ENCODE assay signal across 14 cellular contexts in the genomic region with DNA sequence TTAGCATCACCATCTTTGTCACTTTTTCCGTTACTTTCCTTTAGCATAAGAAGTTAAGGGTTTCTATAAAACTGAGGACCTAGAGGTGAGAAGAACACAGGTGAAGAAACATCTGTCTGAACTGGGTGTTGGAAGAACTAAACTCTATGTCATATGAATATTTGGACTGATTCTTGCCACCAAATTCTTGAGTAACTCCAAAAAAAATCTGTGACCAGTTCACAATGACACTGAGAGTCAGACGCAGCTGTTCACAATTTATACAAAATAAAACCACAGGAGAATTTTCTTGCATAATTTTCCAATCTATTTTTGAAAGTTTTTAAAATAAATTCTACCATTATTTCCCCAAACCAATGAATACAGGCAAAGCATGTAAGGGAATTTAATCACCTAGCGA.
DNase-seq lines count a peak whose midpoint lies in the region; ATAC-seq and TF ChIP-seq lines count a peak whose summit lies in the region.
"Had no signal": no experiment of that assay in that cellular context is flagged by ENCODE, and none has a peak within 500 bp of the region (broad histone marks: within the 10 kb centered on the region; RNA-seq: fewer than 3 reads in every experiment).

No MANE protein-coding gene starts in this region.

- DNase-seq in HCT116 (ENCODE audit: low read depth, low spot score) (no peak), fibroblast of gingiva (ENCODE audit: low read depth) (peak; percentile 29), sciatic nerve (ENCODE audit: low spot score) (no peak), WERI-Rb-1 (no peak)
- no peak for DNase-seq in activated naive CD4-positive, alpha-beta T cell treated with anti-CD3 and anti-CD28 coated beads for 36 hours
- DNase-seq: Calu3, DMS79 treated with DMSO at 0.1 percent for 48 hours, GF-D8, Karpas-422, NCI-H1436 treated with DMSO at 0.1 percent for 48 hours, Right ventricle myocardium superior had no signal

- RAD21 ChIA-PET in HCT116 (lab: Charles Lee; ENCODE audit: low non-redundant PET in 1 of 2, low total read pairs in 2 of 2, uncharacterized antibody in 2 of 2, unreplicated experiment in 2 of 2), result no interaction called here

- H3K9me3 ChIP-seq in BLaER1 (no peaks in the 10 kb centered on the region), HCT116 (ENCODE audit: control insufficient read depth in 1 of 2, insufficient read depth in 1 of 2, low read depth in 1 of 2, low read length in 2 of 2) (no peaks in the 10 kb centered on the region), WERI-Rb-1 (ENCODE audit: severe bottlenecking) (no peaks in the 10 kb centered on the region)

- no peak for TF ChIP-seq POLR2A in HCT116 (IDR thresholded peaks at IDR 0.05; ENCODE audit: borderline replicate concordance, extremely low read depth, insufficient read depth, insufficient read length)

- H3K27me3 Mint-ChIP-seq in activated naive CD4-positive, alpha-beta T cell treated with anti-CD3 and anti-CD28 coated beads for 36 hours (ENCODE audit: low read depth), result peaks cover 10% of the 10 kb centered on the region
- H3K27me3 Mint-ChIP-seq: B cell had no signal

- no peaks in the 10 kb centered on the region for H4K20me1 ChIP-seq in BLaER1
- no peaks in the 10 kb centered on the region for H4K20me1 ChIP-seq in HCT116 (ENCODE audit: insufficient read depth)

- CTCF ChIA-PET in HCT116 (lab: Charles Lee), result interaction anchor here (1.3 kb wide), 1 partner anchor 171 kb away, joined by 4 read pairs; no protein-coding TSS in a partner anchor
- CTCF ChIA-PET in activated naive CD4-positive, alpha-beta T cell treated with anti-CD3 and anti-CD28 coated beads for 36 hours (lab: Charles Lee), result no interaction called here

- H3K4me1 ChIP-seq in BLaER1, result peaks cover 14% of the 10 kb centered on the region
- H3K4me1 ChIP-seq in HCT116 (ENCODE audit: control insufficient read depth in 1 of 2, insufficient read depth in 2 of 2, low read length in 2 of 2), result peaks cover 21 to 38% of the 10 kb centered on the region in 2 experiments

- H3K36me3 ChIP-seq in BLaER1 (no peaks in the 10 kb centered on the region), HCT116 (ENCODE audit: control insufficient read depth in 1 of 2, insufficient read depth in 2 of 2, low read length in 2 of 2) (no peaks in the 10 kb centered on the region), WERI-Rb-1 (no peaks in the 10 kb centered on the region)

- ATAC-seq in HCT116 (no peak), sciatic nerve (peak; percentile 57), GM21825 (IDR thresholded peaks at IDR 0.05; ENCODE audit: unreplicated experiment) (no peak)

- no peak overlapping the region for H3K9ac ChIP-seq in BLaER1
- no peak overlapping the region for H3K9ac ChIP-seq in HCT116 (ENCODE audit: low read length)

- no peak overlapping the region for H3K27ac Mint-ChIP-seq in activated naive CD4-positive, alpha-beta T cell treated with anti-CD3 and anti-CD28 coated beads for 36 hours
- H3K27ac Mint-ChIP-seq: B cell had no signal

- no peaks in the 10 kb centered on the region for H3K9me2 ChIP-seq in HCT116 (ENCODE audit: insufficient read depth)

- H3K27me3 ChIP-seq in BLaER1, result no peaks in the 10 kb centered on the region
- no peaks in the 10 kb centered on the region for H3K27me3 ChIP-seq in HCT116 (ENCODE audit: insufficient read depth, low read length)
- H3K27me3 ChIP-seq in WERI-Rb-1 (ENCODE audit: insufficient read depth, low read depth, severe bottlenecking), result peaks cover 32% of the 10 kb centered on the region

- H3K27ac ChIP-seq in BLaER1, result no peak overlapping the region
- peak overlapping the region; percentile 48 for H3K27ac ChIP-seq in HCT116 (ENCODE audit: low read depth, low read length)
- H3K27ac ChIP-seq in WERI-Rb-1, result no peak overlapping the region

- no peak for TF ChIP-seq RAD21 in HCT116 (IDR thresholded peaks at IDR 0.05; ENCODE audit: low read depth)

- no TSS peak for BruUV-seq in HCT116 (replicated peaks; lab: Mats Ljungman, UMichigan)

- no peaks in the 10 kb centered on the region for H3K4me1 Mint-ChIP-seq in activated naive CD4-positive, alpha-beta T cell treated with anti-CD3 and anti-CD28 coated beads for 36 hours (ENCODE audit: low read depth)
- H3K4me1 Mint-ChIP-seq: B cell had no signal

- POLR2A ChIA-PET in HCT116 (lab: Charles Lee), result no interaction called here

- no peaks in the 10 kb centered on the region for H3K36me3 Mint-ChIP-seq in activated naive CD4-positive, alpha-beta T cell treated with anti-CD3 and anti-CD28 coated beads for 36 hours (ENCODE audit: low read depth)

- TF ChIP-seq CTCF in HCT116 (IDR thresholded peaks at IDR 0.05 in 2 of 3, conservative IDR thresholded peaks at IDR 0.05 in 1 of 3; ENCODE audit: borderline replicate concordance in 1 of 3, insufficient read depth in 1 of 3, low read depth in 2 of 3, low read length in 2 of 3), result no peak
- TF ChIP-seq CTCF in WERI-Rb-1 (IDR thresholded peaks at IDR 0.05; ENCODE audit: low read depth, low read length), result no peak

- no peaks in the 10 kb centered on the region for H3K79me2 ChIP-seq in HCT116 (ENCODE audit: insufficient read depth, low read length)

- H3K4me3 ChIP-seq in BLaER1, result no peak overlapping the region
- H3K4me3 ChIP-seq in HCT116 (replicated peaks in 1 of 2; ENCODE audit: low read depth in 1 of 2, low read length in 2 of 2), result no peak overlapping the region
- H3K4me3 ChIP-seq in WERI-Rb-1 (ENCODE audit: low read depth, low read length), result no peak overlapping the region

- no peak overlapping the region for H2AFZ ChIP-seq in HCT116 (ENCODE audit: low read depth, low read length, poor library complexity, severe bottlenecking)

- H3K4me2 ChIP-seq in BLaER1, result peak overlapping the region; percentile 51
- peak overlapping the region; percentile 53 for H3K4me2 ChIP-seq in HCT116 (ENCODE audit: low read length)

- intact Hi-C loops in HCT116 (cut with micrococcal nuclease) (no loop called here), sciatic nerve (cut with DNase I) (no loop called here)
- intact Hi-C loops in activated naive CD4-positive, alpha-beta T cell treated with anti-CD3 and anti-CD28 coated beads for 36 hours (cut with micrococcal nuclease), result no loop called here

- no peaks in the 10 kb centered on the region for H3K9me3 Mint-ChIP-seq in activated naive CD4-positive, alpha-beta T cell treated with anti-CD3 and anti-CD28 coated beads for 36 hours

- H3K4me3 Mint-ChIP-seq in activated naive CD4-positive, alpha-beta T cell treated with anti-CD3 and anti-CD28 coated beads for 36 hours, result no peak overlapping the region
- H3K4me3 Mint-ChIP-seq: B cell had no signal

TF ChIP-seq in HCT116, 20 proteins besides CTCF, POLR2A, EP300 and RAD21:
- no peak for TF ChIP-seq EZH2phosphoT487 (IDR thresholded peaks at IDR 0.05; ENCODE audit: borderline replicate concordance)
- no peak for TF ChIP-seq EZH2 (IDR thresholded peaks at IDR 0.05)
